Comparison of ENCODE assay signal across 18 cellular contexts in the genomic region with DNA sequence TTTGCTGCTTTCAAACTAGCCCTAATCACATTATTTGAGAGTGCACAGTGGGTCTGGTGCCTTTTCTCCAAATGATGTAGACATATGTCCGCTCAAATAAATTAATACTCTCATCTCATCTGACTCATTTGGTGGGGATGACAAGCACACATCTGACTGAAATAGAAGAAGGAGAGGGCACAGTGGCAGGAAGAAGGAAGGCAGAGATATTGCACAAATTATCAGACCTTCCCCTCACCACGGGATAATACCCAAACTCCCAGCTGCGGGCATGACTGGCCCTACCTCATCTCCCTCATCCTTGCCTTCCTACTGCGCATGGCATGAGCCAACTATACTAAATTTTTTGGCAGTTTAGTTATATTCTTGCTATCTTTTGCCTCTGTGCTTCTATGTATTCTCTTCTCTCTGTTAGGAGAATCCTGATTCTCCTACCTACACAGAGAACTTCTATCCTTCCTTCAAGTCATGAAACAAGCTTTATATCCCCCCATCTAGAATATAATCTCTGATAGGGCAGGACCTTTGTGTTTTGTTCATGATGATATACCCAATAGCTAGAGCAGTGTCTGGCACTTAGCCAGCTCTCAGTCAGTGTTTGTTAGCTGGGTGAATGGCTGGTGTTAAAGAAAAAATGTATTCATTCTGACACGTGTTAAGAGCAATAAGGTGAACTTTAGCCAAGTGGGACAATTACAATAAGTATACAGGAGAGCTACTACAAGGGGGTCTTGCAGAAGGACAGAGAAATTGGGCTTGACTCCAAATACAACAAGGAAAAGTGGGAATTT. TPM values are rescaled to one million over a fixed set of nuclear protein-coding genes. Genes with fewer than 3 reads are reported as not detected.
DNase-seq lines count a peak whose midpoint lies in the region; TF ChIP-seq lines count a peak whose summit lies in the region.
"Had no signal": no experiment of that assay in that cellular context is flagged by ENCODE, and none has a peak within 500 bp of the region (broad histone marks: within the 10 kb centered on the region; RNA-seq: fewer than 3 reads in every experiment).

No MANE protein-coding gene starts in this region.

- WGBS in transverse colon (ENCODE audit: low coverage in 1 of 2), 2 donors, result 52 to 55% methylated on average over 5 of the region's 5 CpGs

- no peaks in the 10 kb centered on the region for H3K27me3 ChIP-seq in transverse colon
- H3K27me3 ChIP-seq: gastrocnemius medialis, SJCRH30 had no signal

- no peak for TF ChIP-seq EP300 in transverse colon (IDR thresholded peaks at IDR 0.05; ENCODE audit: low read depth)

- no peak for TF ChIP-seq CTCF in epithelial cell of esophagus (IDR thresholded peaks at IDR 0.05; ENCODE audit: insufficient read depth, low read depth, low read length, missing control alignments)
- TF ChIP-seq CTCF in transverse colon (IDR thresholded peaks at IDR 0.05), result no peak

- no peak overlapping the region for H3K27ac ChIP-seq in transverse colon
- H3K27ac ChIP-seq: gastrocnemius medialis, prostate gland, SJCRH30 had no signal

- no peaks in the 10 kb centered on the region for H3K9me3 ChIP-seq in transverse colon
- H3K9me3 ChIP-seq: gastrocnemius medialis, prostate gland, SJCRH30 had no signal

- intact Hi-C loops in transverse colon (cut with DNase I; ENCODE audit: low total_unique reads), result no loop called here

- in situ Hi-C loops in transverse colon (cut with MboI; ENCODE audit: low pct_ligation_motif_present in 1 of 4, low pct_unique_long_range_greater_than_20kb in 1 of 4, low sequenced_read_pairs in 3 of 4), result no loop called here

- DNase-seq in SHP77 (lab: John Stamatoyannopoulos, UW), result peak; percentile 19 to 30
- DNase-seq in SHP77 treated with DMSO at 0.1 percent for 48 hours (lab: John Stamatoyannopoulos, UW), result no peak
- DNase-seq in NCI-H2227 treated with DMSO at 0.1 percent for 48 hours (lab: John Stamatoyannopoulos, UW), result peak; percentile 61
- peak; percentile 23 for DNase-seq in epithelial cell of esophagus (ENCODE audit: low read depth)
- DNase-seq in transverse colon, result peak; percentile 63
- DNase-seq in nucleus accumbens (lab: John Stamatoyannopoulos, UW), result no peak
- DNase-seq in activated CD4-positive, alpha-beta T cell treated with anti-CD3 and anti-CD28 coated beads, Interleukin-2, amount 50 U/mL, for 48 hours, result no peak
- no peak for DNase-seq in activated CD8-positive, alpha-beta memory T cell treated with anti-CD3 and anti-CD28 coated beads, Interleukin-2, amount 50 U/mL, for 4 hours
- DNase-seq: EL; gastrocnemius medialis; HFFc6; kidney; MM.1S; NCI-H526; SJCRH30; stimulated activated CD8-positive, alpha-beta memory T cell treated with anti-CD3 and anti-CD28 coated beads, Interleukin-4, amount 100 ng/mL, for 48 hours had no signal

- H3K36me3 ChIP-seq in transverse colon, result no peaks in the 10 kb centered on the region
- H3K36me3 ChIP-seq: gastrocnemius medialis, prostate gland, SJCRH30 had no signal

- TF ChIP-seq POLR2A in transverse colon (IDR thresholded peaks at IDR 0.05), result no peak

- H3K4me3 ChIP-seq in epithelial cell of esophagus (ENCODE audit: low read length) (no peak overlapping the region), transverse colon (no peak overlapping the region)
- H3K4me3 ChIP-seq: gastrocnemius medialis, GM12878, prostate gland, SJCRH30 had no signal

- peaks cover 0 to 18% (median 10%) of the 10 kb centered on the region in 4 donors for H3K4me1 ChIP-seq in transverse colon
- H3K4me1 ChIP-seq: gastrocnemius medialis, prostate gland, SJCRH30 had no signal

RNA-seq across cellular contexts. Expression of gene TNFRSF21, which starts 34.1 kb away (rescaled TPM):
- total RNA-seq in transverse colon, result 100 to 1,000 TPM in 1 of 4 donors, 10 to 100 TPM in 3; 45.4 to 136 (median 73.4) TPM

Comparison
In these comparisons a context has a peak if more than half of its experiments do, and no peak if none do; other contexts are left out.
1. DNase-seq: peak in SHP77 (2 of 2), NCI-H2227 treated with DMSO at 0.1 percent for 48 hours (single experiment), epithelial cell of esophagus (single experiment) and transverse colon (single experiment); none in SHP77 treated with DMSO at 0.1 percent for 48 hours (single experiment), nucleus accumbens (0 of 56), activated CD4-positive, alpha-beta T cell treated with anti-CD3 and anti-CD28 coated beads, Interleukin-2, amount 50 U/mL, for 48 hours (0 of 2) and activated CD8-positive, alpha-beta memory T cell treated with anti-CD3 and anti-CD28 coated beads, Interleukin-2, amount 50 U/mL, for 4 hours (single experiment).